In the genomic region with DNA sequence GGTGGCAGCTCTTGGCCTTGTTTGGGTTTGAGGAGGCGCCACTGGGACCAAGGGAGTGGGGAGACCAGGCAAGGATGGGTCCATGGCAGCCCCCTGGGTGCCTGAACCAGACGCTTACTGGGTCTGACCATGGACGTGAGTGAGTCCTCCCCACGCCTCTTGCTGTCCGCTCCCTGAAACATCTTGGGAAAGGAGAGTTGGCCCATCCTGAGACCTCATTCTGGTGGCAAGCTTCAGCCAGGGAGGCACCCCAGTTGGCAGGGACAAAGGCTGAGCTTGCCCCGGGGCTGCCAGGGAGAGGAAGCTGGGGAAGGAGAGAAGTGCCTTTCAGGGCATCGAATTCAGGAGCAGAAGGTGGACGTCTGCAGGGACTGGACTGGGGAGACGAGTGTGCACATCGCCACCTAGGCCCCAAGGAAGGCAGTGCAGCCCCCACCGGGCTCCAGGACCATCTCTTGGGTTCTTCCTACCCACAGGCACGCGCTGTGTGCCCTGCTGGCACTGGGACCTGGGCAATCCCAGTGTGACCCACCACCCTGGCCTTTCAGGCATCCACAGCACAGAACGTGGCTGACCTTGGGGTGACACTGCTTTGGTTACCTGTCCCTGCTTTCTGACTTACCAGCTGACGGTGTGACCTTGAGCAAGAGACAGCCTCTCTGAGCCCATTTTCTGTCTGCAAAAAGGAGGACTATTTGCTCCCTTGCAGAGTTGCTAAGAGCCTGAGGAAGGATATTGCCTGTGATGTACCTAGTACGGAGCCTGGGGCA, we compare ENCODE assay signal across 8 cellular contexts.
DNase-seq lines count a peak whose midpoint lies in the region; ATAC-seq, FAIRE-seq and TF ChIP-seq lines count a peak whose summit lies in the region.

No MANE protein-coding gene starts in this region.

- no peaks in the 10 kb centered on the region for H4K20me1 ChIP-seq in GM23338 (replicated peaks; ENCODE audit: insufficient read depth)

- H3K4me1 ChIP-seq in GM23338 (ENCODE audit: insufficient read depth) (peaks cover 24% of the 10 kb centered on the region), NT2/D1 (ENCODE audit: insufficient read depth, insufficient read length) (peaks cover 10% of the 10 kb centered on the region), gastroesophageal sphincter (no peaks in the 10 kb centered on the region), pancreas (no peaks in the 10 kb centered on the region)

- no peaks in the 10 kb centered on the region for H3F3A ChIP-seq in GM23338 (replicated peaks; ENCODE audit: low read depth)

- no peak for TF ChIP-seq POLR2A in gastroesophageal sphincter (IDR thresholded peaks at IDR 0.05)

- no peaks in the 10 kb centered on the region for H3K9me2 ChIP-seq in GM23338 (ENCODE audit: insufficient read depth)

- no peaks in the 10 kb centered on the region; the same call in 2 of the 3 replicates for H3K36me3 Mint-ChIP-seq in GM23338 (ENCODE audit: low read depth)
- no peaks in the 10 kb centered on the region for H3K36me3 Mint-ChIP-seq in activated T-cell treated with anti-CD3 and anti-CD28 coated beads, Interleukin-2, amount 50 U/mL, for 4 hours (ENCODE audit: insufficient read depth)

- H3K36me3 ChIP-seq in GM23338 (ENCODE audit: insufficient read depth) (no peaks in the 10 kb centered on the region), NT2/D1 (ENCODE audit: insufficient read depth, insufficient read length, low read length) (no peaks in the 10 kb centered on the region), gastroesophageal sphincter (no peaks in the 10 kb centered on the region), pancreas (no peaks in the 10 kb centered on the region)

- FAIRE-seq in pancreas (lab: Jason Lieb, UNC), result no peak

- peaks cover 44% of the 10 kb centered on the region for H3K4me1 Mint-ChIP-seq in GM23338
- no peaks in the 10 kb centered on the region for H3K4me1 Mint-ChIP-seq in activated T-cell treated with anti-CD3 and anti-CD28 coated beads, Interleukin-2, amount 50 U/mL, for 4 hours (ENCODE audit: low read depth)

- intact Hi-C loops in pancreas (cut with DNase I), result no loop called here

- peak overlapping the region; percentile 32; the same call in 1 of the 2 replicates for H3K4me2 ChIP-seq in GM23338

- H3K27me3 Mint-ChIP-seq in GM23338 (ENCODE audit: insufficient read depth, low read depth, poor library complexity), result peaks cover 20% of the 10 kb centered on the region
- H3K27me3 Mint-ChIP-seq in activated T-cell treated with anti-CD3 and anti-CD28 coated beads, Interleukin-2, amount 50 U/mL, for 4 hours (ENCODE audit: low read depth), result peaks cover 20% of the 10 kb centered on the region

- no peaks in the 10 kb centered on the region for H3K79me2 ChIP-seq in GM23338 (replicated peaks; ENCODE audit: insufficient read depth)

- 7 to 100% methylated on average over 1 to 3 of the region's 16 CpGs for WGBS in gastroesophageal sphincter (ENCODE audit: low coverage in 1 of 2), 2 donors
- WGBS in pancreas, 2 donors, result 32 to 33% methylated on average over 16 of the region's 16 CpGs

- no peak overlapping the region for H3K27ac Mint-ChIP-seq in GM23338

- peak; percentile 45 for DNase-seq in AG10803 (ENCODE audit: low read depth)
- peak; percentile 81 for DNase-seq in GM23338 (ENCODE audit: low spot score)
- peak; percentile 42 for DNase-seq in NT2/D1 (ENCODE audit: low read depth, low spot score)
- DNase-seq in activated T-cell treated with anti-CD3 and anti-CD28 coated beads, Interleukin-2, amount 50 U/mL, for 4 hours, result peak; percentile 17
- DNase-seq in pancreas, result peak in 5 of 6 donors; percentile 30 to 83 (median 57)
- no peak for DNase-seq in NOMO-1 treated with dmso at 0.1 percent for 144 hours (lab: John Stamatoyannopoulos, UW; ENCODE audit: unreplicated experiment)
- no peak for DNase-seq in OCI-M2 (lab: John Stamatoyannopoulos, UW; ENCODE audit: unreplicated experiment)

- H3K4me3 ChIP-seq in AG10803 (ENCODE audit: low read length) (no peak overlapping the region), GM23338 (no peak overlapping the region), NT2/D1 (ENCODE audit: insufficient read length, low read depth) (no peak overlapping the region), gastroesophageal sphincter (no peak overlapping the region), pancreas (no peak overlapping the region)

- H3K27me3 ChIP-seq in GM23338 (ENCODE audit: insufficient read depth), result no peaks in the 10 kb centered on the region
- peaks cover 3% of the 10 kb centered on the region for H3K27me3 ChIP-seq in NT2/D1 (ENCODE audit: insufficient read depth, insufficient read length)
- peaks cover 69% of the 10 kb centered on the region for H3K27me3 ChIP-seq in gastroesophageal sphincter
- no peaks in the 10 kb centered on the region for H3K27me3 ChIP-seq in pancreas

- ATAC-seq in GM23338 (peak; percentile 91), gastroesophageal sphincter (no peak), pancreas (peak; percentile 74 to 98 (median 94))
- ATAC-seq in activated T-cell treated with anti-CD3 and anti-CD28 coated beads, Interleukin-2, amount 50 U/mL, for 4 hours, result peak; percentile 48 to 50

- no peak overlapping the region for H3K27ac ChIP-seq in GM23338 (ENCODE audit: low read depth)
- H3K27ac ChIP-seq in gastroesophageal sphincter, result no peak overlapping the region
- no peak overlapping the region for H3K27ac ChIP-seq in pancreas

- no peak overlapping the region for H3K4me3 Mint-ChIP-seq in GM23338
- no peak overlapping the region for H3K4me3 Mint-ChIP-seq in activated T-cell treated with anti-CD3 and anti-CD28 coated beads, Interleukin-2, amount 50 U/mL, for 4 hours

- H2AFZ ChIP-seq in GM23338, result no peak overlapping the region

- peaks cover 6% of the 10 kb centered on the region for H3K9me3 Mint-ChIP-seq in GM23338
- H3K9me3 Mint-ChIP-seq in activated T-cell treated with anti-CD3 and anti-CD28 coated beads, Interleukin-2, amount 50 U/mL, for 4 hours, result peaks cover 4% of the 10 kb centered on the region

- H3K9me3 ChIP-seq in NT2/D1 (ENCODE audit: insufficient read depth, low read length) (no peaks in the 10 kb centered on the region), gastroesophageal sphincter (peaks cover 0 to 6% (median 0%) of the 10 kb centered on the region in 3 donors), pancreas (no peaks in the 10 kb centered on the region)

- TF ChIP-seq EP300 in gastroesophageal sphincter (IDR thresholded peaks at IDR 0.05), result no peak

- no peak overlapping the region for H3K9ac ChIP-seq in NT2/D1 (ENCODE audit: insufficient read length, low read depth)

- TF ChIP-seq CTCF in AG10803 (conservative IDR thresholded peaks at IDR 0.05; ENCODE audit: low read length) (peak; percentile 85), GM23338 (conservative IDR thresholded peaks at IDR 0.05; ENCODE audit: low read depth in 2 of 2) (peak; percentile 69 to 89), gastroesophageal sphincter (IDR thresholded peaks at IDR 0.05) (peak in 3 of 4 experiments; percentile 33 to 73 (median 59)), pancreas (IDR thresholded peaks at IDR 0.05) (peak; percentile 72 to 90 (median 77))

TF ChIP-seq in GM23338, 12 proteins besides CTCF, POLR2A, EP300 and RAD21 (continues in another document):
- TF ChIP-seq CREB1 (CRISPR knock-in tag; IDR thresholded peaks at IDR 0.05; ENCODE audit: low read depth) (no peak), POLR2AphosphoS5 (IDR thresholded peaks at IDR 0.05; ENCODE audit: low read depth) (no peak), REST (IDR thresholded peaks at IDR 0.05; ENCODE audit: unreplicated experiment) (no peak), EZH2 (IDR thresholded peaks at IDR 0.05; ENCODE audit: low read depth, unreplicated experiment) (no peak), ZNF331 (CRISPR knock-in tag; IDR thresholded peaks at IDR 0.05; ENCODE audit: low read depth) (no peak), JUNB (IDR thresholded peaks at IDR 0.05; ENCODE audit: unreplicated experiment) (no peak), EZH2phosphoT487 (IDR thresholded peaks at IDR 0.05; ENCODE audit: unreplicated experiment) (no peak), ZNF114 (CRISPR knock-in tag; IDR thresholded peaks at IDR 0.05) (no peak), NANOG (IDR thresholded peaks at IDR 0.05; ENCODE audit: borderline replicate concordance) (no peak)
- TF ChIP-seq, protein P1, sequence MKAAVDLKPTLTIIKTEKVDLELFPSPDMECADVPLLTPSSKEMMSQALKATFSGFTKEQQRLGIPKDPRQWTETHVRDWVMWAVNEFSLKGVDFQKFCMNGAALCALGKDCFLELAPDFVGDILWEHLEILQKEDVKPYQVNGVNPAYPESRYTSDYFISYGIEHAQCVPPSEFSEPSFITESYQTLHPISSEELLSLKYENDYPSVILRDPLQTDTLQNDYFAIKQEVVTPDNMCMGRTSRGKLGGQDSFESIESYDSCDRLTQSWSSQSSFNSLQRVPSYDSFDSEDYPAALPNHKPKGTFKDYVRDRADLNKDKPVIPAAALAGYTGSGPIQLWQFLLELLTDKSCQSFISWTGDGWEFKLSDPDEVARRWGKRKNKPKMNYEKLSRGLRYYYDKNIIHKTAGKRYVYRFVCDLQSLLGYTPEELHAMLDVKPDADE (IDR thresholded peaks at IDR 0.05), result no peak

Comparison
In these comparisons a context has a peak if more than half of its experiments do, and no peak if none do; other contexts are left out.
1. DNase-seq: peak in AG10803 (single experiment), GM23338 (single experiment), NT2/D1 (single experiment), activated T-cell treated with anti-CD3 and anti-CD28 coated beads, Interleukin-2, amount 50 U/mL, for 4 hours (single experiment) and pancreas (5 of 6); none in NOMO-1 treated with dmso at 0.1 percent for 144 hours (single experiment) and OCI-M2 (single experiment).
2. Peak in every context shown above with its lines, with median percentiles within 50 percentile points of each other: CTCF ChIP-seq.